ENCODE assay signal across 17 cellular contexts in genomic region chr18:62942578-62942977, GRCh38.
A peak's percentile ranks its signal among the peaks of the same experiment; 100 is the strongest.
DNase-seq lines count a peak whose midpoint lies in the region; ATAC-seq and TF ChIP-seq lines count a peak whose summit lies in the region.
"Had no signal": no experiment of that assay in that cellular context is flagged by ENCODE, and none has a peak within 500 bp of the region (broad histone marks: within the 10 kb centered on the region; RNA-seq: fewer than 3 reads in every experiment).

No MANE protein-coding gene starts in this region.

- no peaks in the 10 kb centered on the region for H3K27me3 Mint-ChIP-seq in mesothelial cell of epicardium (ENCODE audit: low read depth)
- H3K27me3 Mint-ChIP-seq: IgD-negative memory B cell had no signal

- peak overlapping the region; percentile 51 for H3K27ac Mint-ChIP-seq in mesothelial cell of epicardium
- no peak overlapping the region for H3K27ac Mint-ChIP-seq in stimulated activated effector memory CD8-positive, alpha-beta T cell treated with anti-CD3 and anti-CD28 coated beads, Interleukin-12 subunit alpha, Interleukin-12 subunit beta, amount 100 ng/mL, for 72 hours
- H3K27ac Mint-ChIP-seq: IgD-negative memory B cell had no signal

- no peaks in the 10 kb centered on the region for H3K9me3 Mint-ChIP-seq in mesothelial cell of epicardium
- H3K9me3 Mint-ChIP-seq in stimulated activated effector memory CD8-positive, alpha-beta T cell treated with anti-CD3 and anti-CD28 coated beads, Interleukin-12 subunit alpha, Interleukin-12 subunit beta, amount 100 ng/mL, for 72 hours, result no peaks in the 10 kb centered on the region
- H3K9me3 Mint-ChIP-seq: IgD-negative memory B cell had no signal

- H3K4me1 ChIP-seq in trophoblast cell (ENCODE audit: control insufficient read depth in 1 of 2, insufficient read depth in 2 of 2, low read length in 2 of 2), result no peaks in the 10 kb centered on the region

- H2AFZ ChIP-seq in trophoblast cell (ENCODE audit: insufficient read depth, low read length, poor library complexity), result no peak overlapping the region

- H3K4me2 ChIP-seq in trophoblast cell (ENCODE audit: low read length), result no peak overlapping the region

- no peak overlapping the region for H3K9ac ChIP-seq in trophoblast cell (ENCODE audit: low read length)

- H3K27ac ChIP-seq in caudate nucleus (ENCODE audit: low read depth, low read length) (peak overlapping the region; percentile 14), trophoblast cell (ENCODE audit: low read depth, low read length) (no peak overlapping the region)

- H4K8ac ChIP-seq in trophoblast cell (ENCODE audit: low read depth, low read length), result no peak overlapping the region

- no peak overlapping the region for H3K23ac ChIP-seq in trophoblast cell (ENCODE audit: low read length)

- DNase-seq in Ammon's horn (ENCODE audit: low spot score) (peak; percentile 26), HPDE6-E6E7 (ENCODE audit: extremely low spot score) (peak; percentile 35), caudate nucleus (lab: John Stamatoyannopoulos, UW) (no peak), mesothelial cell of epicardium (ENCODE audit: low spot score in 2 of 2, unreplicated experiment in 2 of 2) (no peak), RPMI8226 (no peak), trophoblast cell (no peak), NCI-H774 (lab: John Stamatoyannopoulos, UW) (no peak)
- no peak for DNase-seq in stimulated activated effector memory CD8-positive, alpha-beta T cell treated with anti-CD3 and anti-CD28 coated beads, Interleukin-12 subunit alpha, Interleukin-12 subunit beta, amount 100 ng/mL, for 72 hours (ENCODE audit: low spot score in 2 of 2)
- DNase-seq: C1 segment of cervical spinal cord, DMS53, Kasumi-1, NCI-H1105 treated with DMSO at 0.1 percent for 48 hours, NCI-H187 treated with DMSO at 0.1 percent for 48 hours, NCI-H82 had no signal

- no peaks in the 10 kb centered on the region for H3K79me1 ChIP-seq in trophoblast cell (ENCODE audit: low read length)

- no peak overlapping the region for H2BK12ac ChIP-seq in trophoblast cell (ENCODE audit: low read length)

- H3K18ac ChIP-seq in trophoblast cell (ENCODE audit: low read length), result no peak overlapping the region

- WGBS in trophoblast cell (ENCODE audit: extremely low coverage, insufficient coverage, insufficient read length), result no CpG with 5 or more reads among the region's 8 CpGs

- H3K79me2 ChIP-seq in trophoblast cell (ENCODE audit: control insufficient read depth, insufficient read depth, low read length, poor library complexity), result no peaks in the 10 kb centered on the region

- no peak overlapping the region for H2AK5ac ChIP-seq in trophoblast cell (ENCODE audit: low read length)

- no peaks in the 10 kb centered on the region for H3K9me3 ChIP-seq in trophoblast cell (ENCODE audit: insufficient read depth, low read depth, low read length)
- H3K9me3 ChIP-seq: HAP-1 had no signal

- no peak overlapping the region for H4K12ac ChIP-seq in trophoblast cell (ENCODE audit: low read depth, low read length)

- no peak overlapping the region for H3K14ac ChIP-seq in trophoblast cell (ENCODE audit: low read length)

- H2BK5ac ChIP-seq in trophoblast cell (ENCODE audit: low read depth, low read length, poor library complexity), result no peak overlapping the region

- TF ChIP-seq CTCF in mesothelial cell of epicardium (IDR thresholded peaks at IDR 0.05; ENCODE audit: unreplicated experiment), result no peak

- H3K36me3 Mint-ChIP-seq in mesothelial cell of epicardium, result peaks cover 10% of the 10 kb centered on the region
- H3K36me3 Mint-ChIP-seq in stimulated activated effector memory CD8-positive, alpha-beta T cell treated with anti-CD3 and anti-CD28 coated beads, Interleukin-12 subunit alpha, Interleukin-12 subunit beta, amount 100 ng/mL, for 72 hours, result peaks cover 18% of the 10 kb centered on the region

- H3K4me3 ChIP-seq in trophoblast cell (ENCODE audit: low read depth, low read length), result no peak overlapping the region
- H3K4me3 ChIP-seq: HAP-1 had no signal

- H3K4me3 Mint-ChIP-seq in mesothelial cell of epicardium, result no peak overlapping the region
- no peak overlapping the region for H3K4me3 Mint-ChIP-seq in stimulated activated effector memory CD8-positive, alpha-beta T cell treated with anti-CD3 and anti-CD28 coated beads, Interleukin-12 subunit alpha, Interleukin-12 subunit beta, amount 100 ng/mL, for 72 hours
- H3K4me3 Mint-ChIP-seq: IgD-negative memory B cell had no signal

- H2BK120ac ChIP-seq in trophoblast cell (ENCODE audit: insufficient read depth, low read length, poor library complexity), result no peak overlapping the region

- no peak overlapping the region for H3K4ac ChIP-seq in trophoblast cell (ENCODE audit: low read depth, low read length)

- no peaks in the 10 kb centered on the region for H3K27me3 ChIP-seq in trophoblast cell (ENCODE audit: insufficient read depth, low read length)

- peaks cover 32% of the 10 kb centered on the region for H3K4me1 Mint-ChIP-seq in mesothelial cell of epicardium
- H3K4me1 Mint-ChIP-seq in stimulated activated effector memory CD8-positive, alpha-beta T cell treated with anti-CD3 and anti-CD28 coated beads, Interleukin-12 subunit alpha, Interleukin-12 subunit beta, amount 100 ng/mL, for 72 hours, result no peaks in the 10 kb centered on the region

- no peak overlapping the region for H4K91ac ChIP-seq in trophoblast cell (ENCODE audit: low read depth, low read length)

- peaks cover 2 to 9% of the 10 kb centered on the region in 2 experiments for H3K36me3 ChIP-seq in trophoblast cell (ENCODE audit: control insufficient read depth in 1 of 2, insufficient read depth in 2 of 2, low read length in 2 of 2)

- no peak for ATAC-seq in stimulated activated effector memory CD8-positive, alpha-beta T cell treated with anti-CD3 and anti-CD28 coated beads, Interleukin-12 subunit alpha, Interleukin-12 subunit beta, amount 100 ng/mL, for 72 hours
- ATAC-seq: Right ventricle myocardium inferior had no signal

Comparison
In these comparisons a context has a peak if more than half of its experiments do, and no peak if none do; other contexts are left out.
1. DNase-seq: peak in Ammon's horn (single experiment) and HPDE6-E6E7 (single experiment); none in caudate nucleus (0 of 61), mesothelial cell of epicardium (0 of 2), RPMI8226 (single experiment), trophoblast cell (0 of 2), NCI-H774 (single experiment) and stimulated activated effector memory CD8-positive, alpha-beta T cell treated with anti-CD3 and anti-CD28 coated beads, Interleukin-12 subunit alpha, Interleukin-12 subunit beta, amount 100 ng/mL, for 72 hours (0 of 2).